Comparison of ENCODE assay signal across 1 cellular context in the genomic region with DNA sequence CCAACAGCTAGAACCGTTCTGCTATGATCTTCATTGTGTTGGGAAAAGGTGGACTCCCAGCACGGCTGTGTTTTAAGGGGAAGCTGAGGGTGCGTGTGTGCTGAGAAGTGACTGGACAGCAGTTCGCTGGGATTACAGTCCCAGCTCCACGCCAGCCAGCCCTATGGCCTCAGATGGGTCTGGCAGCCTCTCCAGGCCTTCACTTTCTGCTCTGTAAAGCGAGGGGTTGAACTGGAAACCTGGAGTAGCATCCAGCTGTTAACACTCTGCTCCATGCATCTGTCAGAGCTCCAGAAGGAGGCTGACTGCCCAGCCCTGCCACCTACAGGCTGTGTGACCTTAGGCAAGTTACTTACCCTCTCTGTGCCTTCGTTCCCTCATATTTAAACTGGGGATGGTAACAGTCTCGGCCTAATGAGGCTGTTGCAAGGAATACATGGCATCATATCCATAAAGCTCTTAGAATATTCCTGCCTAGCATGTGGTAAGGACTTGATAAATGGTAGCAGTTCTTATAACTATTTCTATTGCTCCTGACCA.
TF ChIP-seq lines count a peak whose summit lies in the region.

No MANE protein-coding gene starts in this region.

TF ChIP-seq in H1, 55 proteins besides CTCF, POLR2A, EP300 and RAD21:
- TF ChIP-seq KDM1A (IDR thresholded peaks at IDR 0.05; ENCODE audit: borderline replicate concordance, low read length) (peak; percentile 96), CBX8 (IDR thresholded peaks at IDR 0.05; ENCODE audit: borderline replicate concordance, low read depth, low read length) (no peak), HDAC2 (IDR thresholded peaks at IDR 0.05; ENCODE audit: borderline replicate concordance in 1 of 2, low read depth in 2 of 2, low read length in 2 of 2) (peak in 1 of 2 experiments; percentile 37; a peak in 1 of 4 replicates)
